ENCODE assay signal across 1 cellular context in the genomic region with DNA sequence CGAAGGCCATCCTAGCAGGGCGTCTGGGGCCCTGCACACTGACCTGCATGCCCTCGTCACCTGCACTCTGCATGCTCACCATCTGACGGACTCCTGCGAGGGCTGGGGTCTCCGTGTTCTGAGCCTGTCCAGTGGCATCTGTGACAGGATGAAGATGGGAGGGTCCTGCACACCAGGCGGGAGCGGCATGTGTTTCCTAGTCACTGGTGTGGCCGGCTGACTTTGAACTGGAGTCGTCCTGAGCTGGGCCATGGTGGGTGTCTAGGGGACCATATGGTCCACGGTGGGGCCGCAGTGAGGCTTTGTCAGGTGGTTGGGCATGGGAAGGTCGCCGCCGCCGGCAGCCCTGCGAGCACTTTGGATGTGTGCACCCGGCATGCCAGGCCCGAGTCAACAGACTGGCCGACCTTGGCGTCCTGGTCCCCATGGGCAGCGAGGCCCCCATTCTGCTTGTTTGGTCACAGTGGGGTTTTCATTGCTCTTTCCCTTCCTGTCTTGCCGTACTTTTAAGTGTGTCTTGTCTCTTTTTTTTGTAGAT.
TF ChIP-seq lines count a peak whose summit lies in the region.

No MANE protein-coding gene starts in this region.

TF ChIP-seq in GM23338, 12 proteins besides CTCF, POLR2A, EP300 and RAD21 (continued from another document):
- TF ChIP-seq, protein P1, sequence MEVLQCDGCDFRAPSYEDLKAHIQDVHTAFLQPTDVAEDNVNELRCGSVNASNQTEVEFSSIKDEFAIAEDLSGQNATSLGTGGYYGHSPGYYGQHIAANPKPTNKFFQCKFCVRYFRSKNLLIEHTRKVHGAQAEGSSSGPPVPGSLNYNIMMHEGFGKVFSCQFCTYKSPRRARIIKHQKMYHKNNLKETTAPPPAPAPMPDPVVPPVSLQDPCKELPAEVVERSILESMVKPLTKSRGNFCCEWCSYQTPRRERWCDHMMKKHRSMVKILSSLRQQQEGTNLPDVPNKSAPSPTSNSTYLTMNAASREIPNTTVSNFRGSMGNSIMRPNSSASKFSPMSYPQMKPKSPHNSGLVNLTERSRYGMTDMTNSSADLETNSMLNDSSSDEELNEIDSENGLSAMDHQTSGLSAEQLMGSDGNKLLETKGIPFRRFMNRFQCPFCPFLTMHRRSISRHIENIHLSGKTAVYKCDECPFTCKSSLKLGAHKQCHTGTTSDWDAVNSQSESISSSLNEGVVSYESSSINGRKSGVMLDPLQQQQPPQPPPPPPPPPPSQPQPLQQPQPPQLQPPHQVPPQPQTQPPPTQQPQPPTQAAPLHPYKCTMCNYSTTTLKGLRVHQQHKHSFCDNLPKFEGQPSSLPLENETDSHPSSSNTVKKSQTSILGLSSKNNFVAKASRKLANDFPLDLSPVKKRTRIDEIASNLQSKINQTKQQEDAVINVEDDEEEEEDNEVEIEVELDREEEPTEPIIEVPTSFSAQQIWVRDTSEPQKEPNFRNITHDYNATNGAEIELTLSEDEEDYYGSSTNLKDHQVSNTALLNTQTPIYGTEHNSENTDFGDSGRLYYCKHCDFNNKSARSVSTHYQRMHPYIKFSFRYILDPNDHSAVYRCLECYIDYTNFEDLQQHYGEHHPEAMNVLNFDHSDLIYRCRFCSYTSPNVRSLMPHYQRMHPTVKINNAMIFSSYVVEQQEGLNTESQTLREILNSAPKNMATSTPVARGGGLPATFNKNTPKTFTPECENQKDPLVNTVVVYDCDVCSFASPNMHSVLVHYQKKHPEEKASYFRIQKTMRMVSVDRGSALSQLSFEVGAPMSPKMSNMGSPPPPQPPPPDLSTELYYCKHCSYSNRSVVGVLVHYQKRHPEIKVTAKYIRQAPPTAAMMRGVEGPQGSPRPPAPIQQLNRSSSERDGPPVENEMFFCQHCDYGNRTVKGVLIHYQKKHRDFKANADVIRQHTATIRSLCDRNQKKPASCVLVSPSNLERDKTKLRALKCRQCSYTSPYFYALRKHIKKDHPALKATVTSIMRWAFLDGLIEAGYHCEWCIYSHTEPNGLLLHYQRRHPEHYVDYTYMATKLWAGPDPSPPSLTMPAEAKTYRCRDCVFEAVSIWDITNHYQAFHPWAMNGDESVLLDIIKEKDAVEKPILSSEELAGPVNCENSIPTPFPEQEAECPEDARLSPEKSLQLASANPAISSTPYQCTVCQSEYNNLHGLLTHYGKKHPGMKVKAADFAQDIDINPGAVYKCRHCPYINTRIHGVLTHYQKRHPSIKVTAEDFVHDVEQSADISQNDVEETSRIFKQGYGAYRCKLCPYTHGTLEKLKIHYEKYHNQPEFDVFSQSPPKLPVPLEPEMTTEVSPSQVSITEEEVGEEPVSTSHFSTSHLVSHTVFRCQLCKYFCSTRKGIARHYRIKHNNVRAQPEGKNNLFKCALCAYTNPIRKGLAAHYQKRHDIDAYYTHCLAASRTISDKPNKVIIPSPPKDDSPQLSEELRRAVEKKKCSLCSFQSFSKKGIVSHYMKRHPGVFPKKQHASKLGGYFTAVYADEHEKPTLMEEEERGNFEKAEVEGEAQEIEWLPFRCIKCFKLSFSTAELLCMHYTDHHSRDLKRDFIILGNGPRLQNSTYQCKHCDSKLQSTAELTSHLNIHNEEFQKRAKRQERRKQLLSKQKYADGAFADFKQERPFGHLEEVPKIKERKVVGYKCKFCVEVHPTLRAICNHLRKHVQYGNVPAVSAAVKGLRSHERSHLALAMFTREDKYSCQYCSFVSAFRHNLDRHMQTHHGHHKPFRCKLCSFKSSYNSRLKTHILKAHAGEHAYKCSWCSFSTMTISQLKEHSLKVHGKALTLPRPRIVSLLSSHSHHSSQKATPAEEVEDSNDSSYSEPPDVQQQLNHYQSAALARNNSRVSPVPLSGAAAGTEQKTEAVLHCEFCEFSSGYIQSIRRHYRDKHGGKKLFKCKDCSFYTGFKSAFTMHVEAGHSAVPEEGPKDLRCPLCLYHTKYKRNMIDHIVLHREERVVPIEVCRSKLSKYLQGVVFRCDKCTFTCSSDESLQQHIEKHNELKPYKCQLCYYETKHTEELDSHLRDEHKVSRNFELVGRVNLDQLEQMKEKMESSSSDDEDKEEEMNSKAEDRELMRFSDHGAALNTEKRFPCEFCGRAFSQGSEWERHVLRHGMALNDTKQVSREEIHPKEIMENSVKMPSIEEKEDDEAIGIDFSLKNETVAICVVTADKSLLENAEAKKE (CRISPR knock-in tag; IDR thresholded peaks at IDR 0.05), result no peak
- no peak for TF ChIP-seq ZNF331 (CRISPR knock-in tag; IDR thresholded peaks at IDR 0.05; ENCODE audit: low read depth)
- TF ChIP-seq EZH2 (IDR thresholded peaks at IDR 0.05; ENCODE audit: low read depth, unreplicated experiment), result no peak
- TF ChIP-seq STAT1 (IDR thresholded peaks at IDR 0.05; ENCODE audit: unreplicated experiment), result no peak
- no peak for TF ChIP-seq CREB1 (CRISPR knock-in tag; IDR thresholded peaks at IDR 0.05; ENCODE audit: low read depth)
- TF ChIP-seq JUNB (IDR thresholded peaks at IDR 0.05; ENCODE audit: unreplicated experiment), result no peak
- no peak for TF ChIP-seq NANOG (IDR thresholded peaks at IDR 0.05; ENCODE audit: borderline replicate concordance)
- no peak for TF ChIP-seq EZH2phosphoT487 (IDR thresholded peaks at IDR 0.05; ENCODE audit: unreplicated experiment)
- TF ChIP-seq POLR2AphosphoS5 (IDR thresholded peaks at IDR 0.05; ENCODE audit: low read depth), result no peak
